8 cellular contexts compared by ENCODE assay signal in genomic region chr11:8206251-8207079, GRCh38. TPM values are rescaled to one million over a fixed set of nuclear protein-coding genes. Genes with fewer than 3 reads are reported as not detected.
A peak's percentile ranks its signal among the peaks of the same experiment; 100 is the strongest.
DNase-seq lines count a peak whose midpoint lies in the region; ATAC-seq and TF ChIP-seq lines count a peak whose summit lies in the region.

No MANE protein-coding gene starts in this region.

- no TSS peak for BruUV-seq in IMR-90 (replicated peaks; lab: Mats Ljungman, UMichigan)

- H3K23ac ChIP-seq in IMR-90 (ENCODE audit: low read depth, low read length), result no peak overlapping the region

- no peak overlapping the region for H4K91ac ChIP-seq in IMR-90 (ENCODE audit: insufficient read depth, low read depth, low read length)

- H2AK5ac ChIP-seq in IMR-90 (ENCODE audit: low read depth, low read length), result no peak overlapping the region

- H2AFZ ChIP-seq in IMR-90 (replicated peaks; ENCODE audit: low read length, poor library complexity), result peak overlapping the region; percentile 4

- WGBS in IMR-90 (ENCODE audit: extremely low coverage in 2 of 2, insufficient read length in 1 of 2), 2 experiments, result 30% methylated on average over 4 of the region's 31 CpGs; no CpG with 5 or more reads in 1 of the 2 experiments
- WGBS in psoas muscle, 3 donors, result 21 to 30% (median 26%) methylated on average over 31 of the region's 31 CpGs

- no peak overlapping the region for H2BK15ac ChIP-seq in IMR-90 (ENCODE audit: low read depth, low read length)

- H3K18ac ChIP-seq in IMR-90 (ENCODE audit: low read depth, low read length), result no peak overlapping the region

- no peaks in the 10 kb centered on the region for H3K9me3 ChIP-seq in IMR-90 (ENCODE audit: control insufficient read depth, insufficient read depth, low read length)
- no peaks in the 10 kb centered on the region for H3K9me3 ChIP-seq in psoas muscle

- H3K4ac ChIP-seq in IMR-90 (ENCODE audit: low read depth, low read length), result no peak overlapping the region

- no peak overlapping the region for H3K4me3 Mint-ChIP-seq in activated naive CD4-positive, alpha-beta T cell treated with anti-CD3 and anti-CD28 coated beads for 36 hours

- no peaks in the 10 kb centered on the region for H3K36me3 ChIP-seq in IMR-90 (ENCODE audit: control insufficient read depth, insufficient read depth, low read length)
- H3K36me3 ChIP-seq in psoas muscle (ENCODE audit: insufficient read depth in 1 of 2, low read depth in 1 of 2), result no peaks in the 10 kb centered on the region

- dilution Hi-C loops in IMR-90 (cut with HindIII; ENCODE audit: low sequenced_read_pairs, unreplicated experiment), result no loop called here

- H3K4me3 ChIP-seq in IMR-90 (ENCODE audit: insufficient read depth, low read depth, low read length), result no peak overlapping the region
- H3K4me3 ChIP-seq in psoas muscle, result peak overlapping the region; percentile 41

- no peak for TF ChIP-seq RAD21 in IMR-90 (IDR thresholded peaks at IDR 0.05; ENCODE audit: low read length)

- TF ChIP-seq CTCF in IMR-90 (conservative IDR thresholded peaks at IDR 0.05; ENCODE audit: low read depth, low read length) (no peak), psoas muscle (IDR thresholded peaks at IDR 0.05) (no peak)

- TF ChIP-seq POLR2A in IMR-90 (IDR thresholded peaks at IDR 0.05; ENCODE audit: low read depth, low read length), result no peak

- H4K20me1 ChIP-seq in IMR-90 (ENCODE audit: insufficient read depth, low read length), result no peaks in the 10 kb centered on the region

- no peak overlapping the region for H3K9ac ChIP-seq in IMR-90 (ENCODE audit: low read depth, low read length)

- H3K79me1 ChIP-seq in IMR-90 (ENCODE audit: low read depth in 1 of 2, low read length in 2 of 2), result no peaks in the 10 kb centered on the region

- peaks cover 26% of the 10 kb centered on the region for H3K27me3 ChIP-seq in IMR-90 (ENCODE audit: control insufficient read depth, insufficient read depth, low read length)
- peaks cover 0 to 27% (median 7%) of the 10 kb centered on the region in 3 donors for H3K27me3 ChIP-seq in psoas muscle (ENCODE audit: insufficient read depth in 3 of 3, low read length in 2 of 3)

- CTCF ChIA-PET in IMR-90 (lab: Yijun Ruan, JAX), result no interaction called here
- CTCF ChIA-PET in activated naive CD4-positive, alpha-beta T cell treated with anti-CD3 and anti-CD28 coated beads for 36 hours (lab: Charles Lee), result interaction anchor here (0.6 to 1.1 kb wide), 3 partner anchors 13 to 724 kb away, joined by 3 read pairs; no protein-coding TSS in a partner anchor

- H3K27ac ChIP-seq in IMR-90 (ENCODE audit: insufficient read depth, low read length) (no peak overlapping the region), psoas muscle (no peak overlapping the region)

- no peaks in the 10 kb centered on the region for H3K9me1 ChIP-seq in IMR-90 (ENCODE audit: insufficient read depth, low read length)

- H4K5ac ChIP-seq in IMR-90 (ENCODE audit: low read depth, low read length), result no peak overlapping the region

- peaks cover 5% of the 10 kb centered on the region for H3K4me1 Mint-ChIP-seq in activated naive CD4-positive, alpha-beta T cell treated with anti-CD3 and anti-CD28 coated beads for 36 hours (ENCODE audit: low read depth)

- no peaks in the 10 kb centered on the region for H3K9me3 Mint-ChIP-seq in activated naive CD4-positive, alpha-beta T cell treated with anti-CD3 and anti-CD28 coated beads for 36 hours

- H3K56ac ChIP-seq in IMR-90 (ENCODE audit: extremely low read depth, insufficient read depth, low read length), result no peak overlapping the region

- POLR2A ChIA-PET in IMR-90 (lab: Charles Lee; ENCODE audit: unreplicated experiment), result no interaction called here

- DNase-seq in IMR-90 (no peak), SK-N-DZ (ENCODE audit: low spot score) (peak; percentile 97), head of caudate nucleus (peak; percentile 59 to 88 (median 79)), psoas muscle (no peak), NCI-H226 (no peak), NCI-H345 (lab: John Stamatoyannopoulos, UW) (no peak)
- no peak for DNase-seq in activated naive CD4-positive, alpha-beta T cell treated with anti-CD3 and anti-CD28 coated beads for 36 hours

- no peak overlapping the region for H3K14ac ChIP-seq in IMR-90 (replicated peaks; ENCODE audit: low read depth, low read length)

- peaks cover 27% of the 10 kb centered on the region for H3K27me3 Mint-ChIP-seq in activated naive CD4-positive, alpha-beta T cell treated with anti-CD3 and anti-CD28 coated beads for 36 hours (ENCODE audit: low read depth)

- H2BK120ac ChIP-seq in IMR-90 (ENCODE audit: low read depth, low read length), result no peak overlapping the region

- H3K4me2 ChIP-seq in IMR-90 (ENCODE audit: low read depth, low read length), result no peak overlapping the region

- in situ Hi-C loops in IMR-90 (cut with MboI; ENCODE audit: low sequenced_read_pairs), result no loop called here

- no peak overlapping the region for H2AK9ac ChIP-seq in IMR-90 (replicated peaks; ENCODE audit: low read depth, low read length, poor library complexity)

- no peak overlapping the region for H2BK5ac ChIP-seq in IMR-90 (ENCODE audit: low read depth, low read length, poor library complexity, severe bottlenecking)

- H2BK20ac ChIP-seq in IMR-90 (ENCODE audit: low read depth, low read length), result no peak overlapping the region

- H3K4me1 ChIP-seq in IMR-90 (ENCODE audit: control insufficient read depth, insufficient read depth, low read length) (no peaks in the 10 kb centered on the region), psoas muscle (no peaks in the 10 kb centered on the region)

- no peak for ATAC-seq in IMR-90 (ENCODE audit: low read depth)
- peak; percentile 27 to 65 (median 56) for ATAC-seq in psoas muscle
- ATAC-seq in HG02870 (IDR thresholded peaks at IDR 0.05; ENCODE audit: unreplicated experiment), result no peak

- H3K27ac Mint-ChIP-seq in activated naive CD4-positive, alpha-beta T cell treated with anti-CD3 and anti-CD28 coated beads for 36 hours, result no peak overlapping the region

- H3K36me3 Mint-ChIP-seq in activated naive CD4-positive, alpha-beta T cell treated with anti-CD3 and anti-CD28 coated beads for 36 hours (ENCODE audit: low read depth), result no peaks in the 10 kb centered on the region

- H4K8ac ChIP-seq in IMR-90 (ENCODE audit: low read depth in 2 of 2, low read length in 2 of 2), result no peak overlapping the region

- intact Hi-C loops in IMR-90 (cut with micrococcal nuclease), result no loop called here
- intact Hi-C loops in head of caudate nucleus (cut with DNase I), result no loop called here
- intact Hi-C loops in psoas muscle (cut with DNase I), result no loop called here
- intact Hi-C loops in activated naive CD4-positive, alpha-beta T cell treated with anti-CD3 and anti-CD28 coated beads for 36 hours (cut with micrococcal nuclease), result no loop called here

TF ChIP-seq in IMR-90, 13 proteins besides CTCF, POLR2A, EP300 and RAD21:
- TF ChIP-seq MXI1 (IDR thresholded peaks at IDR 0.05; ENCODE audit: borderline replicate concordance, low read depth, low read length) (no peak), MAZ (IDR thresholded peaks at IDR 0.05; ENCODE audit: borderline replicate concordance, low read depth, low read length) (no peak), RFX5 (IDR thresholded peaks at IDR 0.05; ENCODE audit: low read depth, low read length) (no peak), MAFK (IDR thresholded peaks at IDR 0.05; ENCODE audit: low read depth, low read length) (no peak), USF2 (IDR thresholded peaks at IDR 0.05; ENCODE audit: low read depth, low read length) (no peak), CHD1 (IDR thresholded peaks at IDR 0.05; ENCODE audit: low read depth, low read length) (no peak), NFE2L2 (IDR thresholded peaks at IDR 0.05; ENCODE audit: low read depth, low read length) (no peak)
TF ChIP-seq in IMR-90: peak in this region for 0.

RNA-seq across cellular contexts. Expression of gene RIC3, which starts 37.6 kb away (rescaled TPM):
- not detected in 2 replicates for total RNA-seq in IMR-90 (2012; rRNA removed)
- polyA plus RNA-seq in IMR-90 (2012; rRNA removed), result not detected in 2 replicates
- not detected in 2 replicates for polyA plus RNA-seq in IMR-90 (2012; cell fraction: cytosol; rRNA removed)
- 0.04 and 0.14 TPM in 2 replicates for polyA plus RNA-seq in IMR-90 (2012; cell fraction: nucleus; rRNA removed; ENCODE audit: low replicate concordance)
- polyA plus RNA-seq in SK-N-DZ (2014; cell fraction: cytosol; rRNA removed), result 7.3 and 8.7 TPM in 2 replicates
- 64.3 and 89.3 TPM in 2 replicates for polyA plus RNA-seq in SK-N-DZ (2014; cell fraction: nucleus; rRNA removed)
- 1 to 10 TPM; 3.4 to 8.4 (median 4.4) TPM for total RNA-seq in psoas muscle
- polyA plus RNA-seq in psoas muscle, result 1 to 10 TPM in 2 of 3 donors, under 1 TPM in 1; 0.46 to 3.3 (median 2.7) TPM
- 1 to 10 TPM; 6.3 to 6.8 TPM for total RNA-seq in activated naive CD4-positive, alpha-beta T cell treated with anti-CD3 and anti-CD28 coated beads for 36 hours

RNA-seq across cellular contexts. Expression of gene LMO1, which starts 57.2 kb away (rescaled TPM):
- total RNA-seq in IMR-90 (2012; rRNA removed) (not detected in 2 replicates), psoas muscle (1 to 10 TPM; 3.2 to 9.3 (median 4.4) TPM)
- polyA plus RNA-seq in IMR-90 (2012; rRNA removed) (not detected in 2 replicates), psoas muscle (1 to 10 TPM in 2 of 3 donors, under 1 TPM in 1; 0.74 to 3.0 (median 2.0) TPM)
- not detected in 2 replicates for polyA plus RNA-seq in IMR-90 (2012; cell fraction: cytosol; rRNA removed)
- not detected in 2 replicates for polyA plus RNA-seq in IMR-90 (2012; cell fraction: nucleus; rRNA removed; ENCODE audit: low replicate concordance)
- polyA plus RNA-seq in SK-N-DZ (2014; cell fraction: cytosol; rRNA removed), result 1.7 and 4.4 TPM in 2 replicates
- polyA plus RNA-seq in SK-N-DZ (2014; cell fraction: nucleus; rRNA removed), result 3.3 and 4.2 TPM in 2 replicates
- not detected for total RNA-seq in activated naive CD4-positive, alpha-beta T cell treated with anti-CD3 and anti-CD28 coated beads for 36 hours

Comparison
In these comparisons a context has a peak if more than half of its experiments do, and no peak if none do; other contexts are left out.
1. ATAC-seq: peak in psoas muscle (4 of 4); none in IMR-90 (single experiment) and HG02870 (single experiment).
2. DNase-seq: peak in SK-N-DZ (single experiment) and head of caudate nucleus (42 of 42); none in IMR-90 (single experiment), psoas muscle (0 of 2), NCI-H226 (single experiment), NCI-H345 (single experiment) and activated naive CD4-positive, alpha-beta T cell treated with anti-CD3 and anti-CD28 coated beads for 36 hours (single experiment).